12 cellular contexts compared by ENCODE assay signal in the genomic region with DNA sequence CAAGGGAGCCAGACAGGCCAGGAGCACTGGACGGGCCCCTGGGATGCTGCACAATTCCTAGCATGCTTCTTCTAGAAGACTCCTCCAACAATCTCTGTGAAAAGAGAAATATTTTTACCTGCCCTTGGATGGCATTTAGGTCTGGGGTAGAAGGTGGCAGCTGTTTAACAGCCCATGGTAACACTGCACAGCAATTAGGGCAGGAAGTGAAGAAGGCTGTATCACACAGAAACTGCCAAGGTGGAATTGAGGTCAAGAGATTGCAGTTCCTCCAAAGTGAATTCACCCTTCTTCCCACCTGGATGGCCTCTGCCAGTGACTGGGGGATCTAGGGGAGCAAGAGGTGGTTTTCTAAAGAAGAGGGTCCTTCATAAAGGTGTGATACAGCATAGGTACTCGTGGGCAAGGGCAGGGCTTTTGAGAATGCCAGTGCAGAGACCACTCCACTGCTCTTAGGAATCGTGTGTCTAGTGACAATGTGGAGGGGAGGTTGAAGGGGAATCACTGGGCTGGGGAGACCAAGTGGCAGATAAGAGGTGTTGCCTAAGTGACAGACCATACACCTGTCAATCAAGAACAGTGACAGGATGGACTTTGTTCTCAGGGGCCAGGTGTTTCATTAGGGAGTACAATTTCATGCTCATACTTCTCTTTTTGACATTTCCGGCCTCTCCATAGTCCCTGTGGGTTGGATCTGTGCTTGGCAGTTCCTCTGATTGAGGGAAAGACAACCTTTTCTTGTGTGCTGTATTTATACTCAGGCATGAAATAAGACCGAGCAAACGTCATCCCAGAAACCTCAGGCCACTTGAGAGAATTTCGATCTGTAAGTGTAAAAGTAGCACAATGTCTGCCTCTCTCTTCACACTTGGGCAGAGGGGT.
A peak's percentile ranks its signal among the peaks of the same experiment; 100 is the strongest.
DNase-seq lines count a peak whose midpoint lies in the region; ATAC-seq and TF ChIP-seq lines count a peak whose summit lies in the region.
"Had no signal": no experiment of that assay in that cellular context is flagged by ENCODE, and none has a peak within 500 bp of the region (broad histone marks: within the 10 kb centered on the region; RNA-seq: fewer than 3 reads in every experiment).

No MANE protein-coding gene starts in this region.

- ATAC-seq in HG02970 (IDR thresholded peaks at IDR 0.05; ENCODE audit: low FRiP score, unreplicated experiment), result peak; percentile 54
- ATAC-seq in activated CD8-positive, alpha-beta T cell treated with anti-CD3 and anti-CD28 coated beads for 36 hours, result peak; percentile 67

- no peaks in the 10 kb centered on the region for H3K27me3 Mint-ChIP-seq in activated CD8-positive, alpha-beta T cell treated with anti-CD3 and anti-CD28 coated beads for 36 hours
- H3K27me3 Mint-ChIP-seq in mesothelial cell of epicardium (ENCODE audit: low read depth), result no peaks in the 10 kb centered on the region
- H3K27me3 Mint-ChIP-seq: T-cell had no signal

- no peak overlapping the region for H3K4me3 Mint-ChIP-seq in activated CD8-positive, alpha-beta T cell treated with anti-CD3 and anti-CD28 coated beads for 36 hours
- H3K4me3 Mint-ChIP-seq in mesothelial cell of epicardium, result no peak overlapping the region
- H3K4me3 Mint-ChIP-seq: T-cell had no signal

- no peak for TF ChIP-seq POLR2A in sigmoid colon (IDR thresholded peaks at IDR 0.05)
- no peak for TF ChIP-seq POLR2A in testis (IDR thresholded peaks at IDR 0.05)

- no peak for TF ChIP-seq CTCF in activated CD8-positive, alpha-beta T cell treated with anti-CD3 and anti-CD28 coated beads for 36 hours (IDR thresholded peaks at IDR 0.05)
- no peak for TF ChIP-seq CTCF in sigmoid colon (IDR thresholded peaks at IDR 0.05)
- no peak for TF ChIP-seq CTCF in mesothelial cell of epicardium (IDR thresholded peaks at IDR 0.05; ENCODE audit: unreplicated experiment)
- no peak for TF ChIP-seq CTCF in testis (IDR thresholded peaks at IDR 0.05)

- H3K4me1 Mint-ChIP-seq in activated CD8-positive, alpha-beta T cell treated with anti-CD3 and anti-CD28 coated beads for 36 hours (ENCODE audit: low read depth), result peaks cover 21% of the 10 kb centered on the region
- H3K4me1 Mint-ChIP-seq in mesothelial cell of epicardium, result no peaks in the 10 kb centered on the region

- WGBS in sigmoid colon, 2 donors, result 50 to 54% methylated on average over 7 of the region's 7 CpGs
- 80 to 82% methylated on average over 7 of the region's 7 CpGs for WGBS in testis, 2 donors

- H3K27ac Mint-ChIP-seq in activated CD8-positive, alpha-beta T cell treated with anti-CD3 and anti-CD28 coated beads for 36 hours, result peak overlapping the region; percentile 8
- H3K27ac Mint-ChIP-seq in mesothelial cell of epicardium, result no peak overlapping the region

- H3K36me3 Mint-ChIP-seq in activated CD8-positive, alpha-beta T cell treated with anti-CD3 and anti-CD28 coated beads for 36 hours (ENCODE audit: low read depth), result no peaks in the 10 kb centered on the region
- H3K36me3 Mint-ChIP-seq in mesothelial cell of epicardium, result no peaks in the 10 kb centered on the region
- H3K36me3 Mint-ChIP-seq: T-cell had no signal

- CTCF ChIA-PET in activated CD8-positive, alpha-beta T cell treated with anti-CD3 and anti-CD28 coated beads for 36 hours (lab: Charles Lee), result no interaction called here

- POLR2A ChIA-PET in activated CD8-positive, alpha-beta T cell treated with anti-CD3 and anti-CD28 coated beads for 36 hours (lab: Charles Lee), result interaction anchor here (1.6 kb wide), 2 partner anchors 14 to 27 kb away, joined by 4 read pairs; no protein-coding TSS in a partner anchor

- no peak for TF ChIP-seq EP300 in sigmoid colon (IDR thresholded peaks at IDR 0.05)

- H3K9me3 ChIP-seq in sigmoid colon (no peaks in the 10 kb centered on the region), testis (no peaks in the 10 kb centered on the region)

- DNase-seq in DMS53 (lab: John Stamatoyannopoulos, UW) (peak; percentile 91), GM19238 (ENCODE audit: insufficient read length, low spot score) (peak; percentile 37), sigmoid colon (no peak), mesothelial cell of epicardium (ENCODE audit: low spot score in 2 of 2, unreplicated experiment in 2 of 2) (no peak), testis (no peak), NCI-H524 treated with DMSO at 0.1 percent for 48 hours (lab: John Stamatoyannopoulos, UW) (no peak)
- DNase-seq in activated CD8-positive, alpha-beta T cell treated with anti-CD3 and anti-CD28 coated beads for 36 hours, result peak; percentile 49
- DNase-seq: activated naive CD4-positive, alpha-beta T cell treated with anti-CD3 and anti-CD28 coated beads, Interleukin-2, amount 50 U/mL, for 16 hours; erythroblast; GM23248 had no signal

- no peak overlapping the region for H3K4me3 ChIP-seq in sigmoid colon
- no peak overlapping the region for H3K4me3 ChIP-seq in testis
- H3K4me3 ChIP-seq: GM23248 had no signal

- no peaks in the 10 kb centered on the region for H3K27me3 ChIP-seq in sigmoid colon
- H3K27me3 ChIP-seq in testis, result no peaks in the 10 kb centered on the region

- intact Hi-C loops in activated CD8-positive, alpha-beta T cell treated with anti-CD3 and anti-CD28 coated beads for 36 hours (cut with micrococcal nuclease), result no loop called here
- intact Hi-C loops in sigmoid colon (cut with DNase I) (no loop called here), testis (cut with DNase I; ENCODE audit: low total_unique reads) (no loop called here)

- H3K4me1 ChIP-seq in sigmoid colon (no peaks in the 10 kb centered on the region), testis (no peaks in the 10 kb centered on the region)

- no peak overlapping the region for H3K27ac ChIP-seq in sigmoid colon
- H3K27ac ChIP-seq in testis, result no peak overlapping the region
- H3K27ac ChIP-seq: GM23248 had no signal

- H3K9me3 Mint-ChIP-seq in activated CD8-positive, alpha-beta T cell treated with anti-CD3 and anti-CD28 coated beads for 36 hours, result no peaks in the 10 kb centered on the region
- H3K9me3 Mint-ChIP-seq in mesothelial cell of epicardium, result no peaks in the 10 kb centered on the region
- H3K9me3 Mint-ChIP-seq: T-cell had no signal

- H3K36me3 ChIP-seq in sigmoid colon (no peaks in the 10 kb centered on the region), testis (ENCODE audit: low read depth, missing control alignments) (no peaks in the 10 kb centered on the region)

Comparison
In these comparisons a context has a peak if more than half of its experiments do, and no peak if none do; other contexts are left out.
1. DNase-seq: peak in DMS53 (single experiment), GM19238 (single experiment) and activated CD8-positive, alpha-beta T cell treated with anti-CD3 and anti-CD28 coated beads for 36 hours (single experiment); none in sigmoid colon (single experiment), mesothelial cell of epicardium (0 of 2), testis (single experiment) and NCI-H524 treated with DMSO at 0.1 percent for 48 hours (single experiment).